ENCODE assay signal across 14 cellular contexts in the genomic region with DNA sequence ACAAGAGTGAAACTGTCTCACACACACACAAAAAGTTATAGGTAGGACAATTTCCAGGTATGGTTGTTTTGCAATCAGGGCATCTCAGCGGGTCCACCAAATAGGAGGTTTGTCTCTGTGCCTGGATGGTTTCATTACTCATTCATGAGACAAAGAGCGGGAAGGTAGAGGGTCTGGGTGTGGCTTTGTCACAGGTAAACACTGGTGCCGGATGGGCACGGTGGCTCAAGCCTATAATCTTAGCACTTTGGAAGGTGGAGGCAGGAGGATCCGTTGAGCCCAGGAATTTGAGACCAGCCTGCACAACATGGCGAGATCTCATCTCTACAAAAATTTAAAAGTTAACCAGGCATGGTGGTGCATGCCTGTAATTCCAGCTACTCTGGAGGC. TPM values are rescaled to one million over a fixed set of nuclear protein-coding genes. Genes with fewer than 3 reads are reported as not detected.
DNase-seq lines count a peak whose midpoint lies in the region; ATAC-seq and TF ChIP-seq lines count a peak whose summit lies in the region.
"Had no signal": no experiment of that assay in that cellular context is flagged by ENCODE, and none has a peak within 500 bp of the region (broad histone marks: within the 10 kb centered on the region; RNA-seq: fewer than 3 reads in every experiment).

No MANE protein-coding gene starts in this region.

- H3K4me2 ChIP-seq in H9 (ENCODE audit: insufficient read depth, insufficient read length, low read length) = no peak overlapping the region
- peak overlapping the region; percentile 35; the same call in 1 of the 2 replicates for H3K4me2 ChIP-seq in PC-3 (ENCODE audit: low read length)
- H3K4me2 ChIP-seq: KMS-11 had no signal

- H4K8ac ChIP-seq in H9 (replicated peaks; ENCODE audit: insufficient read length, low read depth, low read length) = no peak overlapping the region

- H2AFZ ChIP-seq in H9 (ENCODE audit: low read length) (no peak overlapping the region), PC-3 (ENCODE audit: low read length) (peak overlapping the region; percentile 31; the same call in 1 of the 2 replicates)

- H3K79me1 ChIP-seq in H9 (ENCODE audit: insufficient read depth, low read depth, low read length, poor library complexity, severe bottlenecking) = no peaks in the 10 kb centered on the region

- no peaks in the 10 kb centered on the region for H3K9me3 ChIP-seq in H9 (ENCODE audit: control insufficient read depth, low read depth, low read length)
- H3K9me3 ChIP-seq in PC-3 (ENCODE audit: low read length) = no peaks in the 10 kb centered on the region
- no peaks in the 10 kb centered on the region for H3K9me3 ChIP-seq in sigmoid colon
- H3K9me3 ChIP-seq: MG63 had no signal

- H3K27ac ChIP-seq in H9 (ENCODE audit: insufficient read length, low read depth, low read length) (no peak overlapping the region), PC-3 (ENCODE audit: low read length) (peak overlapping the region; percentile 15; the same call in 1 of the 2 replicates), epithelial cell of prostate (peak overlapping the region; percentile 62), sigmoid colon (no peak overlapping the region)
- H3K27ac ChIP-seq: KMS-11 had no signal

- no peak overlapping the region for H2BK120ac ChIP-seq in H9 (ENCODE audit: low read depth, low read length, poor library complexity, severe bottlenecking)

- no peak overlapping the region for H4K91ac ChIP-seq in H9 (ENCODE audit: insufficient read length, low read depth, low read length)

- TF ChIP-seq EP300 in sigmoid colon (IDR thresholded peaks at IDR 0.05) = no peak

- H3K4me1 ChIP-seq in H9 (ENCODE audit: insufficient read depth, low read length) = no peaks in the 10 kb centered on the region; the same call in 1 of the 2 replicates
- peaks cover 16% of the 10 kb centered on the region for H3K4me1 ChIP-seq in PC-3 (ENCODE audit: insufficient read depth, low read length)
- peaks cover 0 to 19% (median 12%) of the 10 kb centered on the region in 4 donors for H3K4me1 ChIP-seq in sigmoid colon

- WGBS in H9 (ENCODE audit: extremely low coverage, insufficient read length, low lambda C conversion rate) = no CpG with 5 or more reads among the region's 6 CpGs
- WGBS in sigmoid colon, 2 donors = 80 to 84% methylated on average over 6 of the region's 6 CpGs

- DNase-seq in H9 (no peak), PC-3 (peak; percentile 69), epithelial cell of prostate (ENCODE audit: low read depth, low spot score) (no peak), sigmoid colon (peak; percentile 38), Ammon's horn (ENCODE audit: low spot score) (no peak)
- no peak for DNase-seq in activated CD8-positive, alpha-beta memory T cell treated with anti-CD3 and anti-CD28 coated beads, Interleukin-2, amount 50 U/mL, for 4 hours
- DNase-seq: DMS79, MG63, NCI-H1105, NCI-H187, NCI-H526 treated with DMSO at 0.1 percent for 48 hours had no signal

- no peak overlapping the region for H2BK15ac ChIP-seq in H9 (ENCODE audit: low read depth, low read length)

- no peak overlapping the region for H3K23ac ChIP-seq in H9 (ENCODE audit: insufficient read length, low read depth, low read length)

- no peaks in the 10 kb centered on the region for H3F3A ChIP-seq in PC-3 (ENCODE audit: low read length, unreplicated experiment)

- H2BK12ac ChIP-seq in H9 (ENCODE audit: insufficient read length, low read depth, low read length) = no peak overlapping the region

- H3K9ac ChIP-seq in H9 (ENCODE audit: extremely low read depth, insufficient read length, low read length) (no peak overlapping the region), PC-3 (ENCODE audit: low read length) (no peak overlapping the region)
- H3K9ac ChIP-seq: KMS-11 had no signal

- H3K4me3 ChIP-seq in PC-3 (ENCODE audit: low read length) = no peak overlapping the region
- H3K4me3 ChIP-seq in sigmoid colon = no peak overlapping the region
- H3K4me3 ChIP-seq: MG63 had no signal

- intact Hi-C loops in PC-3 (cut with micrococcal nuclease) = no loop called here
- intact Hi-C loops in sigmoid colon (cut with DNase I) = no loop called here

- BruUV-seq in PC-3 (replicated peaks; lab: Mats Ljungman, UMichigan) = no TSS peak

- H3T11ph ChIP-seq in H9 (ENCODE audit: low read length) = no peak overlapping the region

- H3K27me3 ChIP-seq in H9 (ENCODE audit: insufficient read depth, low read length) = no peaks in the 10 kb centered on the region
- no peaks in the 10 kb centered on the region for H3K27me3 ChIP-seq in PC-3 (ENCODE audit: low read length)
- no peaks in the 10 kb centered on the region for H3K27me3 ChIP-seq in sigmoid colon
- H3K27me3 ChIP-seq: MG63 had no signal

- no peak overlapping the region for H2BK5ac ChIP-seq in H9 (ENCODE audit: insufficient read length, low read length)

- no peak for TF ChIP-seq POLR2A in sigmoid colon (IDR thresholded peaks at IDR 0.05)

- H3K27ac Mint-ChIP-seq in H9 = peak overlapping the region in 2 of 3 experiments; percentile 23 to 89; a peak in 3 of 7 replicates

- H3K79me2 ChIP-seq in H9 (ENCODE audit: insufficient read depth, low read length) (no peaks in the 10 kb centered on the region), PC-3 (ENCODE audit: low read length) (no peaks in the 10 kb centered on the region)

- H3K36me3 ChIP-seq in PC-3 (ENCODE audit: low read depth, low read length) (no peaks in the 10 kb centered on the region), sigmoid colon (no peaks in the 10 kb centered on the region)
- H3K36me3 ChIP-seq: MG63 had no signal

- no peak overlapping the region for H3K56ac ChIP-seq in H9 (ENCODE audit: insufficient read length, low read depth, low read length)

- no peaks in the 10 kb centered on the region for H3K9me2 ChIP-seq in PC-3 (replicated peaks; ENCODE audit: low read length)

- peaks cover 0 to 6% of the 10 kb centered on the region in 2 experiments; a peak in 2 of 5 replicates for H3K9me3 Mint-ChIP-seq in H9

- no peak for TF ChIP-seq CTCF in H9 (conservative IDR thresholded peaks at IDR 0.05)
- TF ChIP-seq CTCF in PC-3 (conservative IDR thresholded peaks at IDR 0.05; ENCODE audit: low read depth, low read length) = no peak
- no peak for TF ChIP-seq CTCF in sigmoid colon (IDR thresholded peaks at IDR 0.05)

- no peak overlapping the region for H2AK5ac ChIP-seq in H9 (ENCODE audit: insufficient read length, low read length)

- ATAC-seq in PC-3 (peak; percentile 23; the same call in 1 of the 2 replicates), GM19452 (IDR thresholded peaks at IDR 0.05; ENCODE audit: unreplicated experiment) (no peak)

- H2BK20ac ChIP-seq in H9 (ENCODE audit: low read depth, low read length, poor library complexity, severe bottlenecking) = no peak overlapping the region

- H4K20me1 ChIP-seq in H9 (ENCODE audit: control insufficient read depth, insufficient read depth, insufficient read length) (no peaks in the 10 kb centered on the region), PC-3 (ENCODE audit: low read length) (no peaks in the 10 kb centered on the region)

- CTCF ChIA-PET in PC-3 (lab: Charles Lee) = no interaction called here

- H3K4me1 Mint-ChIP-seq in H9 = peaks cover 32 to 42% of the 10 kb centered on the region in 2 experiments

- no peak overlapping the region for H3K4me3 Mint-ChIP-seq in H9

- H4K5ac ChIP-seq in H9 (ENCODE audit: insufficient read length, low read depth, low read length) = no peak overlapping the region

- no peak overlapping the region for H3K14ac ChIP-seq in H9 (ENCODE audit: insufficient read depth, low read length)

- peaks cover 7 to 13% (median 10%) of the 10 kb centered on the region in 3 experiments; a peak in 4 of 7 replicates for H3K36me3 Mint-ChIP-seq in H9 (ENCODE audit: insufficient read depth in 1 of 3, low read depth in 3 of 3)

- no peak overlapping the region for H3K18ac ChIP-seq in H9 (ENCODE audit: insufficient read length, low read depth, low read length)

- H3K4ac ChIP-seq in H9 (ENCODE audit: low read depth, low read length) = no peak overlapping the region

- H3K27me3 Mint-ChIP-seq in H9 (ENCODE audit: low read depth) = no peaks in the 10 kb centered on the region

- POLR2A ChIA-PET in PC-3 (lab: Charles Lee; ENCODE audit: unreplicated experiment) = no interaction called here

- no peaks in the 10 kb centered on the region for H3K23me2 ChIP-seq in H9 (ENCODE audit: insufficient read length, low read depth, low read length, poor library complexity, severe bottlenecking)

RNA-seq across cellular contexts. Expression of gene ERVH48-1, which starts 16.3 kb away (rescaled TPM):
- 234 and 238 TPM in 2 replicates for total RNA-seq in H9 (2021)
- total RNA-seq in PC-3 (2014; rRNA removed) = not detected in 2 replicates
- total RNA-seq in sigmoid colon = not detected
- under 1 TPM in 1 of 3 donors, not detected in 2; 0.07 TPM for polyA plus RNA-seq in sigmoid colon
- total RNA-seq: SK-MEL-5 had no signal

RNA-seq across cellular contexts. Expression of gene PKNOX1, which starts 32.7 kb away (rescaled TPM):
- total RNA-seq in H9 (2021) (38.1 and 43.4 TPM in 2 replicates), PC-3 (2014; rRNA removed) (14.9 and 19.7 TPM in 2 replicates), sigmoid colon (10 to 100 TPM in 3 of 4 donors, 1 to 10 TPM in 1; 9.6 to 19.4 (median 14.0) TPM)
- 1 to 10 TPM; 3.6 to 8.5 (median 8.1) TPM for polyA plus RNA-seq in sigmoid colon

RNA-seq across cellular contexts. Expression of gene NDUFV3, which starts 48.6 kb away (rescaled TPM):
- total RNA-seq in H9 (2021) (32.6 and 35.6 TPM in 2 replicates), PC-3 (2014; rRNA removed) (61.6 and 65.8 TPM in 2 replicates), sigmoid colon (10 to 100 TPM; 53.5 to 67.6 (median 60.7) TPM)
- 10 to 100 TPM; 15.0 to 22.6 (median 15.7) TPM for polyA plus RNA-seq in sigmoid colon

Comparison
In these comparisons a context has a peak if more than half of its experiments do, and no peak if none do; other contexts are left out.
1. DNase-seq: peak in PC-3 (single experiment) and sigmoid colon (single experiment); none in H9 (single experiment), epithelial cell of prostate (single experiment), activated CD8-positive, alpha-beta memory T cell treated with anti-CD3 and anti-CD28 coated beads, Interleukin-2, amount 50 U/mL, for 4 hours (single experiment) and Ammon's horn (single experiment).
2. H3K27ac ChIP-seq: peak in PC-3 (single experiment) and epithelial cell of prostate (single experiment); none in H9 (single experiment) and sigmoid colon (0 of 4).
3. RNA of gene ERVH48-1, which starts 16.3 kb away (total RNA-seq): 234 to 238 TPM in H9; not detected in PC-3 and not detected in sigmoid colon; every median in the first group is over 100 times any median in the second.